ENCODE assay signal across 18 cellular contexts in genomic region chr3:44893097-44893496, GRCh38. TPM values are rescaled to one million over a fixed set of nuclear protein-coding genes. Genes with fewer than 3 reads are reported as not detected.
DNase-seq lines count a peak whose midpoint lies in the region; ATAC-seq, FAIRE-seq and TF ChIP-seq lines count a peak whose summit lies in the region.
"Had no signal": no experiment of that assay in that cellular context is flagged by ENCODE, and none has a peak within 500 bp of the region (broad histone marks: within the 10 kb centered on the region; RNA-seq: fewer than 3 reads in every experiment).

No MANE protein-coding gene starts in this region.

- H3K27ac ChIP-seq in brain microvascular endothelial cell = peak overlapping the region; percentile 59
- H3K27ac ChIP-seq in keratinocyte (ENCODE audit: control insufficient read depth, insufficient read depth, low read length) = peak overlapping the region; percentile 88
- H3K27ac ChIP-seq: BLaER1, cardiac muscle cell had no signal

- H3K4me3 ChIP-seq in brain microvascular endothelial cell (ENCODE audit: low read depth, low read length) (no peak overlapping the region), keratinocyte (ENCODE audit: control insufficient read depth in 2 of 3, extremely low read depth in 1 of 3, insufficient read depth in 2 of 3, low read depth in 1 of 3, low read length in 3 of 3) (no peak overlapping the region)
- H3K4me3 ChIP-seq: BLaER1, cardiac muscle cell had no signal

- no peaks in the 10 kb centered on the region for H3K9me3 ChIP-seq in keratinocyte (ENCODE audit: control insufficient read depth, low read depth, low read length)

- peak overlapping the region; percentile 45 for H3K9ac ChIP-seq in keratinocyte (ENCODE audit: control insufficient read depth, extremely low read depth, insufficient read depth, low read length)
- H3K9ac ChIP-seq: BLaER1 had no signal

- no peaks in the 10 kb centered on the region for H4K20me1 ChIP-seq in keratinocyte (ENCODE audit: control insufficient read depth, extremely low read depth, insufficient read depth, low read length)
- H4K20me1 ChIP-seq: BLaER1 had no signal

- in situ Hi-C loops in brain microvascular endothelial cell (cut with HindIII; ENCODE audit: low pct_ligation_motif_present, low sequenced_read_pairs) = no loop called here

- no peak for TF ChIP-seq CTCF in brain microvascular endothelial cell (IDR thresholded peaks at IDR 0.05; ENCODE audit: low read depth, low read length, missing control alignments)
- TF ChIP-seq CTCF in keratinocyte (optimal IDR thresholded peaks at IDR 0.05 in 1 of 3, IDR thresholded peaks at IDR 0.05 in 1 of 3, conservative IDR thresholded peaks at IDR 0.05 in 1 of 3; ENCODE audit: extremely low read depth in 1 of 3, insufficient read depth in 2 of 3, low read length in 3 of 3) = no peak

- H3K9me1 ChIP-seq in keratinocyte (ENCODE audit: control insufficient read depth, extremely low read depth, insufficient read depth, low read length) = no peaks in the 10 kb centered on the region

- H3K4me1 ChIP-seq in keratinocyte (ENCODE audit: control insufficient read depth, extremely low read depth, insufficient read depth, low read length) = peaks cover 14% of the 10 kb centered on the region
- H3K4me1 ChIP-seq: BLaER1 had no signal

- peak overlapping the region; percentile 32 for H2AFZ ChIP-seq in keratinocyte (ENCODE audit: control insufficient read depth, low read length)

- H3K27me3 ChIP-seq in brain microvascular endothelial cell (replicated peaks) (no peaks in the 10 kb centered on the region), keratinocyte (ENCODE audit: control insufficient read depth, extremely low read depth, insufficient read depth, low read length) (no peaks in the 10 kb centered on the region)
- H3K27me3 ChIP-seq: BLaER1, cardiac muscle cell had no signal

- ATAC-seq in GM19455 (IDR thresholded peaks at IDR 0.05; ENCODE audit: unreplicated experiment) (no peak), HG03095 (IDR thresholded peaks at IDR 0.05; ENCODE audit: unreplicated experiment) (no peak)
- ATAC-seq: stimulated activated naive B cell treated with anti-CD40 and anti-IgM and Interleukin-4, amounts not matched to agents 10 μg/mL and 1 μg/mL and 100 μg/mL, for 72 hours had no signal

- H3K36me3 ChIP-seq in brain microvascular endothelial cell (replicated peaks) (no peaks in the 10 kb centered on the region), keratinocyte (ENCODE audit: control insufficient read depth in 2 of 2, extremely low read depth in 1 of 2, insufficient read depth in 2 of 2, low read length in 2 of 2) (no peaks in the 10 kb centered on the region)
- H3K36me3 ChIP-seq: BLaER1, cardiac muscle cell had no signal

- H3K79me2 ChIP-seq in keratinocyte (ENCODE audit: control insufficient read depth, insufficient read depth, low read length) = no peaks in the 10 kb centered on the region

- dilution Hi-C loops in keratinocyte (cut with MboI; ENCODE audit: extremely low pct_ligation_motif_present, low sequenced_read_pairs) = no loop called here

- peak overlapping the region; percentile 29 for H3K4me2 ChIP-seq in keratinocyte (ENCODE audit: control insufficient read depth, extremely low read depth, insufficient read depth, low read depth, low read length)
- H3K4me2 ChIP-seq: BLaER1 had no signal

- peak; percentile 61 for DNase-seq in AG08395 (ENCODE audit: low spot score)
- peak; percentile 36 for DNase-seq in HTR-8/SVneo (ENCODE audit: insufficient read length, low spot score)
- DNase-seq in brain microvascular endothelial cell = no peak
- DNase-seq in keratinocyte (ENCODE audit: low read depth, low spot score) = no peak
- no peak for DNase-seq in GF-D8 (lab: John Stamatoyannopoulos, UW)
- DNase-seq in activated CD4-positive, alpha-beta T cell treated with anti-CD3 and anti-CD28 coated beads for 1 hour = no peak
- DNase-seq: activated CD4-positive, alpha-beta memory T cell treated with anti-CD3 and anti-CD28 coated beads for 36 hours; erythroblast; GOT3; immature natural killer cell; NCI-H446; stimulated activated CD4-positive, alpha-beta T cell treated with anti-CD3 and anti-CD28 coated beads, Interleukin-2, amount 100 ng/mL, for 48 hours; stimulated activated naive B cell treated with anti-CD40 and anti-IgM and Interleukin-4, amounts not matched to agents 10 μg/mL and 1 μg/mL and 100 μg/mL, for 72 hours had no signal

- no peak for FAIRE-seq in HTR-8/SVneo (lab: Jason Lieb, UNC)
- FAIRE-seq in keratinocyte (lab: Jason Lieb, UNC) = peak; percentile 93
- FAIRE-seq: GM18507 had no signal

RNA-seq across cellular contexts. Expression of gene TGM4, which starts 18.7 kb away (rescaled TPM):
- polyA plus RNA-seq in keratinocyte = 1.3 to 2.2 TPM (median 1.3 TPM) in 3 replicates
- 0.20 TPM for polyA plus RNA-seq in keratinocyte (2011; ENCODE audit: low read depth)
- polyA plus RNA-seq in keratinocyte (2011; cell fraction: cytosol; rRNA removed) = 1.4 and 2.0 TPM in 2 replicates
- polyA plus RNA-seq in keratinocyte (2011; cell fraction: nucleus; rRNA removed) = 1.6 TPM in 2 replicates
- 0.58 and 1.2 TPM in 2 replicates for polyA plus RNA-seq in keratinocyte (2012; ENCODE audit: low replicate concordance)
- 1.4 to 3.1 TPM (median 1.4 TPM) in 3 replicates for polyA minus RNA-seq in keratinocyte
- 0.96 TPM for polyA minus RNA-seq in keratinocyte (2011; cell fraction: cytosol; rRNA and poly(A)+ RNA removed)
- polyA minus RNA-seq in keratinocyte (2011; cell fraction: nucleus; rRNA and poly(A)+ RNA removed) = 1.3 and 2.5 TPM in 2 replicates

RNA-seq across cellular contexts. Expression of gene TMEM42, which starts 31.4 kb away (rescaled TPM):
- polyA plus RNA-seq in keratinocyte = 15.0 to 25.2 TPM (median 19.5 TPM) in 3 replicates
- 6.0 TPM for polyA plus RNA-seq in keratinocyte (2011; ENCODE audit: low read depth)
- polyA plus RNA-seq in keratinocyte (2011; cell fraction: cytosol; rRNA removed) = 18.5 and 19.1 TPM in 2 replicates
- 21.3 and 22.2 TPM in 2 replicates for polyA plus RNA-seq in keratinocyte (2011; cell fraction: nucleus; rRNA removed)
- polyA plus RNA-seq in keratinocyte (2012; ENCODE audit: low replicate concordance) = 11.5 and 19.4 TPM in 2 replicates
- 5.4 to 11.3 TPM (median 7.2 TPM) in 3 replicates for polyA minus RNA-seq in keratinocyte
- 16.7 TPM for polyA minus RNA-seq in keratinocyte (2011; cell fraction: cytosol; rRNA and poly(A)+ RNA removed)
- polyA minus RNA-seq in keratinocyte (2011; cell fraction: nucleus; rRNA and poly(A)+ RNA removed) = 3.8 and 4.3 TPM in 2 replicates

Comparison
In these comparisons a context has a peak if more than half of its experiments do, and no peak if none do; other contexts are left out.
1. DNase-seq: peak in AG08395 (single experiment) and HTR-8/SVneo (single experiment); none in brain microvascular endothelial cell (single experiment), keratinocyte (single experiment), GF-D8 (single experiment) and activated CD4-positive, alpha-beta T cell treated with anti-CD3 and anti-CD28 coated beads for 1 hour (single experiment).